In genomic region chr1:93919780-93920179, GRCh38 we compare ENCODE assay signal across 22 cellular contexts. TPM values are rescaled to one million over a fixed set of nuclear protein-coding genes. Genes with fewer than 3 reads are reported as not detected.
DNase-seq lines count a peak whose midpoint lies in the region; FAIRE-seq and TF ChIP-seq lines count a peak whose summit lies in the region.
"Had no signal": no experiment of that assay in that cellular context is flagged by ENCODE, and none has a peak within 500 bp of the region (broad histone marks: within the 10 kb centered on the region; RNA-seq: fewer than 3 reads in every experiment).

No MANE protein-coding gene starts in this region.

- H2AK5ac ChIP-seq in H1 (ENCODE audit: low read depth, low read length): no peak overlapping the region

- CTCF ChIA-PET in H1 (lab: Charles Lee; ENCODE audit: partially characterized antibody): interaction anchor here (0.9 kb wide), 2 partner anchors 10 to 217 kb away, joined by 3 to 4 read pairs; no protein-coding TSS in a partner anchor

- no peak for TF ChIP-seq POLR2A in H1 (IDR thresholded peaks at IDR 0.05; ENCODE audit: control extremely low read depth in 1 of 2, low read depth in 2 of 2, low read length in 2 of 2)

- peak; percentile 53 for DNase-seq in H7
- DNase-seq in NCI-H146 (lab: John Stamatoyannopoulos, UW): peak; percentile 1
- DNase-seq in H1 (ENCODE audit: low read depth in 1 of 2, low spot score in 2 of 2): no peak
- DNase-seq in iPS-NIHi7 (ENCODE audit: extremely low spot score): peak; percentile 35
- DNase-seq in pons (ENCODE audit: low spot score): no peak
- DNase-seq in DMS79 (lab: John Stamatoyannopoulos, UW): no peak
- DNase-seq in small intestine: no peak
- DNase-seq: Calu3; CD8-positive, alpha-beta T cell; DND-41; Kasumi-1; NCI-H1092 treated with DMSO at 0.1 percent for 48 hours; NCI-H1436; NCI-H1930; NCI-H524; NCI-H774; SHP77; T-helper 1 cell had no signal

- peak overlapping the region in 1 of 2 experiments; percentile 53; a peak in 1 of 4 replicates for H3K4me2 ChIP-seq in H1 (ENCODE audit: insufficient read depth in 1 of 2, low read depth in 2 of 2, low read length in 2 of 2)

- H3K4me1 ChIP-seq in H1 (replicated peaks in 1 of 4; ENCODE audit: control insufficient read depth in 3 of 4, insufficient read depth in 4 of 4, low read length in 3 of 4) (peaks cover 2 to 5% (median 4%) of the 10 kb centered on the region in 4 experiments; a peak in 4 of 7 replicates), small intestine (ENCODE audit: control insufficient read depth in 2 of 2, insufficient read depth in 1 of 2, low read depth in 1 of 2, low read length in 1 of 2) (no peaks in the 10 kb centered on the region)

- no peak overlapping the region for H3K56ac ChIP-seq in H1 (replicated peaks; ENCODE audit: insufficient read length, low read depth, low read length)

- no peak for TF ChIP-seq EP300 in H1 (IDR thresholded peaks at IDR 0.05; ENCODE audit: borderline replicate concordance in 1 of 2, low read depth in 2 of 2, low read length in 2 of 2)

- H3K4me3 ChIP-seq in H7 (ENCODE audit: insufficient read depth, low read depth, low read length) (no peak overlapping the region), H1 (ENCODE audit: extremely low read depth in 1 of 4, insufficient read depth in 2 of 4, low read depth in 3 of 4, low read length in 4 of 4) (peak overlapping the region in 1 of 4 experiments; percentile 10; a peak in 1 of 8 replicates), small intestine (ENCODE audit: low read depth in 1 of 2, low read length in 2 of 2) (no peak overlapping the region)

- H4K8ac ChIP-seq in H1 (ENCODE audit: extremely low read depth, insufficient read depth, low read length): no peak overlapping the region

- FAIRE-seq in H1 (lab: Jason Lieb, UNC) (peak; percentile 69), small intestine (lab: Jason Lieb, UNC) (no peak)
- FAIRE-seq: GM12892, HepG2 had no signal

- TF ChIP-seq RAD21 in H1 (IDR thresholded peaks at IDR 0.05 in 1 of 2, conservative IDR thresholded peaks at IDR 0.05 in 1 of 2; ENCODE audit: low read depth in 2 of 2, low read length in 2 of 2): no peak

- H3K23me2 ChIP-seq in H1 (ENCODE audit: low read depth, low read length): no peaks in the 10 kb centered on the region

- no peak overlapping the region for H3K14ac ChIP-seq in H1 (ENCODE audit: insufficient read length)

- no peak overlapping the region for H4K91ac ChIP-seq in H1 (replicated peaks; ENCODE audit: insufficient read length, low read length)

- H2BK20ac ChIP-seq in H1 (ENCODE audit: low read length): no peak overlapping the region

- H3K18ac ChIP-seq in H1 (ENCODE audit: extremely low read depth, low read length): no peak overlapping the region

- H3K27ac ChIP-seq in H1 (ENCODE audit: low read depth, low read length) (no peak overlapping the region), small intestine (ENCODE audit: low read depth in 1 of 2, low read length in 1 of 2) (no peak overlapping the region)
- H3K27ac ChIP-seq: C4-2B, RWPE1 had no signal

- no peaks in the 10 kb centered on the region for H3K27me3 ChIP-seq in H7 (ENCODE audit: control insufficient read depth, insufficient read depth, low read length)
- no peaks in the 10 kb centered on the region for H3K27me3 ChIP-seq in H1 (replicated peaks in 1 of 4; ENCODE audit: control insufficient read depth in 3 of 4, extremely low read depth in 1 of 4, insufficient read depth in 3 of 4, low read length in 3 of 4)
- peaks cover 0 to 2% of the 10 kb centered on the region in 2 donors for H3K27me3 ChIP-seq in small intestine (ENCODE audit: control insufficient read depth in 2 of 2, insufficient read depth in 2 of 2, low read length in 2 of 2)

- no peak overlapping the region for H3K23ac ChIP-seq in H1 (ENCODE audit: insufficient read length)

- H3K79me1 ChIP-seq in H1 (ENCODE audit: low read depth, low read length): no peaks in the 10 kb centered on the region

- TF ChIP-seq CTCF in H1 (IDR thresholded peaks at IDR 0.05; ENCODE audit: control extremely low read depth in 1 of 3, insufficient read depth in 1 of 3, low read depth in 1 of 3, low read length in 3 of 3): no peak

- H3K4ac ChIP-seq in H1 (replicated peaks; ENCODE audit: insufficient read length, low read depth, low read length): no peak overlapping the region

- H2AFZ ChIP-seq in H1 (ENCODE audit: low read length): no peak overlapping the region

- peaks cover 6 to 15% of the 10 kb centered on the region in 2 experiments for H3K9me3 ChIP-seq in H1 (ENCODE audit: insufficient read depth in 2 of 2, low read depth in 1 of 2, low read length in 1 of 2)
- H3K9me3 ChIP-seq in small intestine (ENCODE audit: control insufficient read depth, low read depth): no peaks in the 10 kb centered on the region

- no peak overlapping the region for H2BK15ac ChIP-seq in H1 (ENCODE audit: low read length)

- H3K36me3 ChIP-seq in H7 (replicated peaks; ENCODE audit: control insufficient read depth, insufficient read depth, low read length) (no peaks in the 10 kb centered on the region), H1 (ENCODE audit: control insufficient read depth in 2 of 4, insufficient read depth in 4 of 4, low read length in 3 of 4) (no peaks in the 10 kb centered on the region), small intestine (ENCODE audit: control insufficient read depth in 2 of 2, insufficient read depth in 2 of 2, low read length in 2 of 2) (no peaks in the 10 kb centered on the region)

- no peaks in the 10 kb centered on the region for H3K79me2 ChIP-seq in H1 (ENCODE audit: control insufficient read depth in 1 of 2, insufficient read depth in 2 of 2, low read length in 2 of 2)

- H3K9ac ChIP-seq in H1 (replicated peaks in 1 of 4; ENCODE audit: extremely low read depth in 1 of 4, low read depth in 3 of 4, low read length in 3 of 4): no peak overlapping the region

- H2BK5ac ChIP-seq in H1 (ENCODE audit: low read depth, low read length): no peak overlapping the region

- H2BK12ac ChIP-seq in H1 (ENCODE audit: low read depth, low read length): no peak overlapping the region

- no peaks in the 10 kb centered on the region for H4K20me1 ChIP-seq in H1 (replicated peaks in 1 of 2; ENCODE audit: control insufficient read depth in 1 of 2, insufficient read depth in 2 of 2, low read length in 2 of 2)

- H4K5ac ChIP-seq in H1 (ENCODE audit: insufficient read length, low read depth, low read length): no peak overlapping the region

- WGBS in H1 (ENCODE audit: extremely low coverage in 1 of 2, insufficient coverage in 1 of 2, insufficient read length in 1 of 2, insufficient replicate concordance in 2 of 2, low coverage in 1 of 2, low lambda C conversion rate in 2 of 2, missing lambda C conversion rate in 1 of 2), 2 experiments: 0% methylated on average over 1 of the region's 1 CpG; no CpG with 5 or more reads in 1 of the 2 experiments
- WGBS in small intestine, 3 donors: 50 to 59% (median 57%) methylated on average over 1 of the region's 1 CpG

- no peak overlapping the region for H2BK120ac ChIP-seq in H1 (replicated peaks; ENCODE audit: low read depth, low read length)

- POLR2A ChIA-PET in H1 (lab: Charles Lee; ENCODE audit: partially characterized antibody): interaction anchor here (1.6 kb wide), 1 partner anchor 10 kb away, joined by 4 read pairs; no protein-coding TSS in a partner anchor

TF ChIP-seq in H1, 55 proteins besides CTCF, POLR2A, EP300 and RAD21 (continues in another document):
- TF ChIP-seq SIRT6 (IDR thresholded peaks at IDR 0.05; ENCODE audit: low read length) (no peak), POU5F1 (IDR thresholded peaks at IDR 0.05; ENCODE audit: low read depth, low read length) (no peak), TBP (IDR thresholded peaks at IDR 0.05; ENCODE audit: low read depth, low read length) (no peak), TAF1 (IDR thresholded peaks at IDR 0.05; ENCODE audit: low read depth, low read length) (no peak), SRF (IDR thresholded peaks at IDR 0.05; ENCODE audit: low read depth, low read length) (no peak), RXRA (IDR thresholded peaks at IDR 0.05; ENCODE audit: insufficient read depth, low read depth, low read length) (no peak), E2F6 (IDR thresholded peaks at IDR 0.05) (no peak), HDAC6 (IDR thresholded peaks at IDR 0.05; ENCODE audit: low read depth, low read length) (no peak), BCL11A (IDR thresholded peaks at IDR 0.05; ENCODE audit: low read depth in 2 of 2, low read length in 2 of 2) (no peak), CTBP2 (IDR thresholded peaks at IDR 0.05; ENCODE audit: borderline replicate concordance, insufficient read depth, insufficient read length, low read length) (no peak)

RNA-seq across cellular contexts. Expression of gene GCLM, which starts 10.6 kb away (rescaled TPM):
- 19.9 and 20.0 TPM in 2 replicates for total RNA-seq in H7 (2014; rRNA removed; shearing (Covaris generic))
- total RNA-seq in H1 (2021; fragmentation: NEBNext Ultra II Directional; extraction: Animal tissue kit (Norgen Biotek cat#: 25700)): 12.8 and 15.0 TPM in 2 replicates
- 1.6 and 3.1 TPM in 2 replicates for polyA plus RNA-seq in H1 (2011; rRNA removed)
- polyA plus RNA-seq in H1 (2011; cell fraction: cytosol; rRNA removed): 3.1 TPM
- 2.5 TPM for polyA plus RNA-seq in H1 (2011; cell fraction: nucleus; rRNA removed)
- 6.7 to 9.0 TPM (median 8.2 TPM) in 4 replicates for polyA plus RNA-seq in H1 (2012, experiment 1 of 2)
- 3.6 TPM for polyA plus RNA-seq in H1 (2012, experiment 2 of 2)
- 6.4 TPM for polyA plus RNA-seq in H1 (2013, experiment 1 of 2)
- 5.7 TPM for polyA plus RNA-seq in H1 (2013, experiment 2 of 2)
- 7.8 and 8.8 TPM in 2 replicates for polyA minus RNA-seq in H1 (2011; rRNA and poly(A)+ RNA removed)
- polyA minus RNA-seq in H1 (2011; cell fraction: cytosol; rRNA and poly(A)+ RNA removed): 5.9 TPM
- polyA minus RNA-seq in H1 (2011; cell fraction: nucleus; rRNA and poly(A)+ RNA removed): 14.6 TPM
- polyA plus RNA-seq in small intestine: 10 to 100 TPM in 2 of 3 donors, 1 to 10 TPM in 1; 8.8 to 62.6 (median 52.4) TPM

RNA-seq across cellular contexts. Expression of gene DNTTIP2, which starts 40.8 kb away (rescaled TPM):
- total RNA-seq in H7 (2014; rRNA removed; shearing (Covaris generic)): 45.9 and 75.9 TPM in 2 replicates
- 80.4 and 84.2 TPM in 2 replicates for total RNA-seq in H1 (2021; fragmentation: NEBNext Ultra II Directional; extraction: Animal tissue kit (Norgen Biotek cat#: 25700))
- 3.1 and 6.3 TPM in 2 replicates for polyA plus RNA-seq in H1 (2011; rRNA removed)
- polyA plus RNA-seq in H1 (2011; cell fraction: cytosol; rRNA removed): 16.7 TPM
- 36.5 TPM for polyA plus RNA-seq in H1 (2011; cell fraction: nucleus; rRNA removed)
- 43.9 to 87.2 TPM (median 51.2 TPM) in 4 replicates for polyA plus RNA-seq in H1 (2012, experiment 1 of 2)
- 3.0 TPM for polyA plus RNA-seq in H1 (2012, experiment 2 of 2)
- polyA plus RNA-seq in H1 (2013, experiment 1 of 2): 92.4 TPM
- 93.1 TPM for polyA plus RNA-seq in H1 (2013, experiment 2 of 2)
- polyA minus RNA-seq in H1 (2011; rRNA and poly(A)+ RNA removed): 29.1 and 52.1 TPM in 2 replicates
- polyA minus RNA-seq in H1 (2011; cell fraction: cytosol; rRNA and poly(A)+ RNA removed): 12.0 TPM
- 30.2 TPM for polyA minus RNA-seq in H1 (2011; cell fraction: nucleus; rRNA and poly(A)+ RNA removed)
- polyA plus RNA-seq in small intestine: 10 to 100 TPM; 31.0 to 60.8 (median 43.2) TPM

Comparison
In these comparisons a context has a peak if more than half of its experiments do, and no peak if none do; other contexts are left out.
1. DNase-seq: peak in H7 (single experiment), NCI-H146 (single experiment) and iPS-NIHi7 (single experiment); none in H1 (0 of 2), pons (single experiment), DMS79 (single experiment) and small intestine (single experiment).